13 cellular contexts compared by ENCODE assay signal in the genomic region with DNA sequence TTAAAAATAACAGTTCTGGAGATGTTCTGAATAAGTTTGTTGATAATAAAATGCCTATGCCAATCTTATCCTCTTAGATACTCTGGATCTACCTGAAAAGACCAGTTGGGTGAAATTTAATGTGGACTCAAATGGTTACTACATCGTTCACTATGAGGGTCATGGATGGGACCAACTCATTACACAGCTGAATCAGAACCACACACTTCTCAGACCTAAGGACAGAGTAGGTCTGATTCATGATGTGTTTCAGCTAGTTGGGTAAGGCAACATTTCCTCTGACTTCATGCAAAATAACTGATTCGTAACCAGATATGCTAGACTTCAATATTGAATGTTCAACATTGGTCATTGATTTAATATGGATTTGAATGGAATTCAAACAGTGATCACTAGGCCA.
"Had no signal": no experiment of that assay in that cellular context is flagged by ENCODE, and none has a peak within 500 bp of the region (broad histone marks: within the 10 kb centered on the region; RNA-seq: fewer than 3 reads in every experiment).

No MANE protein-coding gene starts in this region.

- H3K27ac Mint-ChIP-seq: T-helper 1 cell treated with Interleukin-12 subunit alpha and Interleukin-12 subunit beta and Interleukin-4 antibody, amounts not matched to agents 30 μg/mL and 1 μg/mL, for 36 hours had no signal

- DNase-seq: activated CD4-positive, alpha-beta T cell treated with anti-CD3 and anti-CD28 coated beads, Interleukin-2, amount 50 U/mL, for 48 hours; activated CD4-positive, CD25-positive, alpha-beta regulatory T cell; activated CD8-positive, alpha-beta memory T cell treated with anti-CD3 and anti-CD28 coated beads, Interleukin-2, amount 50 U/mL, for 4 hours; anterior cingulate cortex; dermis blood vessel endothelial cell; naive B cell; posterior cingulate gyrus; small intestine had no signal

- FAIRE-seq: small intestine, TTC549 had no signal

- H3K4me3 Mint-ChIP-seq: activated naive CD4-positive, alpha-beta T cell treated with anti-CD3 and anti-CD28 coated beads, Interleukin-2, amount 50 U/mL, for 24 hours; naive B cell; T-helper 1 cell treated with Interleukin-12 subunit alpha and Interleukin-12 subunit beta and Interleukin-4 antibody, amounts not matched to agents 30 μg/mL and 1 μg/mL, for 36 hours had no signal

- H3K27me3 Mint-ChIP-seq: activated naive CD4-positive, alpha-beta T cell treated with anti-CD3 and anti-CD28 coated beads, Interleukin-2, amount 50 U/mL, for 24 hours; naive B cell had no signal

- ATAC-seq: esophagus mucosa, SK-N-SH treated with all-trans-retinoic acid at 6 μM for 48 hours had no signal

- H3K9me3 Mint-ChIP-seq: activated naive CD4-positive, alpha-beta T cell treated with anti-CD3 and anti-CD28 coated beads, Interleukin-2, amount 50 U/mL, for 24 hours; T-helper 1 cell treated with Interleukin-12 subunit alpha and Interleukin-12 subunit beta and Interleukin-4 antibody, amounts not matched to agents 30 μg/mL and 1 μg/mL, for 36 hours had no signal
